ENCODE assay signal across 8 cellular contexts in the genomic region with DNA sequence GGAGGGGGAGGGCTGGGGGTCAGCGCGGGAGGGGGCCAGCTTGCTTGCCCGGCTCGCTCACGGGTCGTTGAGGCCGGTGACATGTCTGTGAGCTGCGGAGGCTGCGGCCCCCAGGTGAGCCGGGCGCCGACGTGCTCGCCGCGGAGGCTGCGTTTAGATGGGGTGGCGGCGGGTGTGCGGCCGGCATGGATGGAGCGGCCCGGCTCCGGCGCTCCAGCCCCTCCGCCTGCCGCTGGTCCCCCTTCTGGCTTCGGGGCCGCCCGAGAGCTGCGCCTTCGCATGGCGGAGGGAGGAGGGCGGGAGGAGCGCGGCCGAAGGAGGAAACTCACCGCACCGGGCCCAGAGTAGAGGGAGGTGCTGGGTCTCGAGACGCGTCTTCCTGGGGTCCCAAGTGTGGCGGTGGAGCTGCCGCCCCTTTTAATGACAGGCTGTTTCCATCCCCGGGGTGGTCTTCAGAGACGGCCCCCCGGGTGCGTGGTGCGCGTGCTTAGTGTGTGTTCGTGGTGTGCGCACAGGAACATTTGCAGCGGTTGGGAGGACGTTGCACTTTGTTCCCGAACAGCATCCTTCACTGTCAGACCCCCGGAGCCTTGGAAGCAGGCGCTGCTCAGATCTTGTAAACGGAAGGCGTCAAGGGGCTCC. TPM values are rescaled to one million over a fixed set of nuclear protein-coding genes. Genes with fewer than 3 reads are reported as not detected.
DNase-seq lines count a peak whose midpoint lies in the region; ATAC-seq and TF ChIP-seq lines count a peak whose summit lies in the region.

Gene AKAP11, plus strand, starts transcription at position 38 of the 642 bp plus-strand sequence. CDS start 14,197 bp downstream, outside the sequence.

- no peaks in the 10 kb centered on the region for H3K9me3 ChIP-seq in muscle layer of colon (ENCODE audit: low read length)

- peak within 1 kb of the TSS; percentile 96 for H3K27ac Mint-ChIP-seq in stimulated activated effector memory CD8-positive, alpha-beta T cell treated with anti-CD3 and anti-CD28 coated beads, Interleukin-12 subunit alpha, Interleukin-12 subunit beta, amount 100 ng/mL, for 72 hours

- DNase-seq in NCI-H524 (lab: John Stamatoyannopoulos, UW), result peak; percentile 13 to 63
- no peak for DNase-seq in NCI-H524 treated with DMSO at 0.1 percent for 48 hours (lab: John Stamatoyannopoulos, UW)
- no peak for DNase-seq in NCI-H460 (ENCODE audit: extremely low read depth, low read depth)
- DNase-seq in activated CD8-positive, alpha-beta memory T cell treated with anti-CD3 and anti-CD28 coated beads, Interleukin-2, amount 50 U/mL, for 4 hours, result peak; percentile 52
- no peak for DNase-seq in epithelial cell of proximal tubule (ENCODE audit: low read depth)
- peak; percentile 49 to 81 for DNase-seq in stimulated activated effector memory CD8-positive, alpha-beta T cell treated with anti-CD3 and anti-CD28 coated beads, Interleukin-12 subunit alpha, Interleukin-12 subunit beta, amount 100 ng/mL, for 72 hours (ENCODE audit: low spot score in 2 of 2)

- peaks cover 16% of the 10 kb centered on the region for H3K36me3 Mint-ChIP-seq in stimulated activated effector memory CD8-positive, alpha-beta T cell treated with anti-CD3 and anti-CD28 coated beads, Interleukin-12 subunit alpha, Interleukin-12 subunit beta, amount 100 ng/mL, for 72 hours

- peak; percentile 27 for ATAC-seq in HG02852 (IDR thresholded peaks at IDR 0.05; ENCODE audit: unreplicated experiment)
- peak; percentile 70 for ATAC-seq in stimulated activated effector memory CD8-positive, alpha-beta T cell treated with anti-CD3 and anti-CD28 coated beads, Interleukin-12 subunit alpha, Interleukin-12 subunit beta, amount 100 ng/mL, for 72 hours

- TF ChIP-seq CTCF in epithelial cell of proximal tubule (conservative IDR thresholded peaks at IDR 0.05; ENCODE audit: low read depth, low read length), result no peak

- H3K4me1 Mint-ChIP-seq in stimulated activated effector memory CD8-positive, alpha-beta T cell treated with anti-CD3 and anti-CD28 coated beads, Interleukin-12 subunit alpha, Interleukin-12 subunit beta, amount 100 ng/mL, for 72 hours, result peaks cover 40% of the 10 kb centered on the region

- peak within 1 kb of the TSS; percentile 89 for H3K27ac ChIP-seq in muscle layer of colon (ENCODE audit: low read depth, low read length)

- peaks cover 8% of the 10 kb centered on the region for H3K9me3 Mint-ChIP-seq in stimulated activated effector memory CD8-positive, alpha-beta T cell treated with anti-CD3 and anti-CD28 coated beads, Interleukin-12 subunit alpha, Interleukin-12 subunit beta, amount 100 ng/mL, for 72 hours

- H3K4me3 ChIP-seq in epithelial cell of proximal tubule (ENCODE audit: low read depth, low read length) (peak within 1 kb of the TSS; percentile 72), muscle layer of colon (ENCODE audit: low read depth in 1 of 2, low read length in 2 of 2) (peak within 1 kb of the TSS; percentile 90 to 94)

- H3K4me1 ChIP-seq in muscle layer of colon (ENCODE audit: insufficient read depth, low read length), result peaks cover 29% of the 10 kb centered on the region

- H3K9ac ChIP-seq in muscle layer of colon (ENCODE audit: low read length), result peak within 1 kb of the TSS; percentile 87

- no peaks in the 10 kb centered on the region for H3K36me3 ChIP-seq in muscle layer of colon (ENCODE audit: insufficient read depth, low read length)

- H3K4me3 Mint-ChIP-seq in stimulated activated effector memory CD8-positive, alpha-beta T cell treated with anti-CD3 and anti-CD28 coated beads, Interleukin-12 subunit alpha, Interleukin-12 subunit beta, amount 100 ng/mL, for 72 hours, result peak within 1 kb of the TSS; percentile 87

- no peaks in the 10 kb centered on the region for H3K27me3 ChIP-seq in muscle layer of colon (ENCODE audit: control insufficient read depth in 1 of 2, insufficient read depth in 2 of 2, low read length in 2 of 2)

RNA-seq across cellular contexts. Expression of gene AKAP11, which starts in this region (rescaled TPM):
- total RNA-seq in NCI-H460 (2014; rRNA removed; shearing (Covaris generic)), result 11.8 and 12.6 TPM in 2 replicates
- polyA plus RNA-seq in NCI-H460 (2014; cell fraction: nucleus; rRNA removed), result 9.0 and 11.7 TPM in 2 replicates
- 8.0 and 9.3 TPM in 2 replicates for total RNA-seq in epithelial cell of proximal tubule

Comparison
In these comparisons a context has a peak if more than half of its experiments do, and no peak if none do; other contexts are left out.
1. DNase-seq: peak in NCI-H524 (2 of 2), activated CD8-positive, alpha-beta memory T cell treated with anti-CD3 and anti-CD28 coated beads, Interleukin-2, amount 50 U/mL, for 4 hours (single experiment) and stimulated activated effector memory CD8-positive, alpha-beta T cell treated with anti-CD3 and anti-CD28 coated beads, Interleukin-12 subunit alpha, Interleukin-12 subunit beta, amount 100 ng/mL, for 72 hours (2 of 2); none in NCI-H524 treated with DMSO at 0.1 percent for 48 hours (single experiment), NCI-H460 (single experiment) and epithelial cell of proximal tubule (single experiment).